Comparison of ENCODE assay signal across 12 cellular contexts in the genomic region with DNA sequence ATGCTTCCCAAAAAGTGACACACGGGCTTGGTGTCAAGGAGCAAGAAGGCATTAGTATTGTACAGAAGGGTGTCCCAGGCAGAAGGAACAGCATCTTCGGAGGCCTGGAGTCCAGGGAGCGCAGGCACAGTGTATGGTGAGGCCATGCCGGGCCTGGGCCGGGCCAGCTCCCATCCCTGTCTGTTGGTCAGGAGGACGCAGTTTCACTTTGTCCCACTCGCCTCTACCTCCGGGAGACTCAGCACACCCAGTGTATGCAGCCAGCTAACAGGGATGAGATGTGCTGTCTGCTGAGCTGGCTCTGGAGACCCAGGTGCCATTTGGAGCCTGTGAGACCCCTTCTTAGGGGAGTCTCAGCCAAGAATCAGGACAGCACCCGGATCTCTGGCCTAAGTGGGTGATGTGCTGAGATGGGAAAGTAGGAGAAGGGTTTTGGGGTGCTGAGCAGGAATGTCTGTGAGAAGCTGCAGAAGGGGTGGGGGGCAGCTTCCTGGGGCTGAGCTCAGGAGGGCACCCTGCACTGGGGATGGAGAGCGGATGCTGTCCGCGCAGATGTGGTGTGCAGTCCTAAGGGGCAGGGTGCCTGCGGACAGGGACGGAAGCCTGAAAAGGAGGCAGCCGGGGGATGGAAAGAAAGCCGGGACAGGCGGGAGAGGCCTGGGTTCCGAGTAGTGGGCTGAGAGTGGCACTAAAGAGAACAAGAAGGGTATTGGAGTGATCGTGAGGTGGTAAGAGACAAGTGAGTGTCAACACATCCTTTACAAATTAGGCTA. TPM values are rescaled to one million over a fixed set of nuclear protein-coding genes. Genes with fewer than 3 reads are reported as not detected.
A peak's percentile ranks its signal among the peaks of the same experiment; 100 is the strongest.
DNase-seq lines count a peak whose midpoint lies in the region; ATAC-seq and TF ChIP-seq lines count a peak whose summit lies in the region.
"Had no signal": no experiment of that assay in that cellular context is flagged by ENCODE, and none has a peak within 500 bp of the region (broad histone marks: within the 10 kb centered on the region; RNA-seq: fewer than 3 reads in every experiment).

No MANE protein-coding gene starts in this region.

- H3K9ac ChIP-seq in IMR-90 (ENCODE audit: low read depth, low read length) (no peak overlapping the region), neural progenitor cell (no peak overlapping the region)

- H3K18ac ChIP-seq in IMR-90 (ENCODE audit: low read depth, low read length) = no peak overlapping the region

- H3K4me3 Mint-ChIP-seq in WTC11 (no peak overlapping the region), neural progenitor cell (no peak overlapping the region)
- H3K4me3 Mint-ChIP-seq: CD8-positive, alpha-beta T cell had no signal

- in situ Hi-C loops in IMR-90 (cut with MboI; ENCODE audit: low sequenced_read_pairs) = loop anchor here (5.0 kb wide), 1 partner anchor 272 kb away; no protein-coding TSS in a partner anchor
- in situ Hi-C loops in brain microvascular endothelial cell (cut with HindIII; ENCODE audit: low pct_ligation_motif_present, low sequenced_read_pairs) = loop anchor here (10.0 kb wide), 1 partner anchor 250 kb away; a partner anchor contains a TSS

- no peaks in the 10 kb centered on the region for H3K9me1 ChIP-seq in IMR-90 (ENCODE audit: insufficient read depth, low read length)

- no peak overlapping the region for H2BK5ac ChIP-seq in IMR-90 (ENCODE audit: low read depth, low read length, poor library complexity, severe bottlenecking)

- no peak overlapping the region for H2BK120ac ChIP-seq in IMR-90 (ENCODE audit: low read depth, low read length)

- H3F3A ChIP-seq in neural progenitor cell (ENCODE audit: low read depth) = no peaks in the 10 kb centered on the region

- no peak overlapping the region for H3K27ac ChIP-seq in IMR-90 (ENCODE audit: insufficient read depth, low read length)
- no peak overlapping the region for H3K27ac ChIP-seq in neural progenitor cell
- no peak overlapping the region for H3K27ac ChIP-seq in aorta (ENCODE audit: low read depth in 1 of 2, low read length in 2 of 2)
- no peak overlapping the region for H3K27ac ChIP-seq in brain microvascular endothelial cell
- H3K27ac ChIP-seq: BLaER1 treated with 17β-estradiol and CSF1 and Interleukin-3, amounts not matched to agents 10 nM and 100 nM; PC-9 had no signal

- no peaks in the 10 kb centered on the region for H3K79me1 ChIP-seq in IMR-90 (ENCODE audit: low read depth in 1 of 2, low read length in 2 of 2)

- intact Hi-C loops in IMR-90 (cut with micrococcal nuclease) = loop anchor here (1.0 to 5.0 kb wide), 4 partner anchors 202 to 462 kb away; a partner anchor contains a TSS
- intact Hi-C loops in aorta (cut with DNase I) = loop anchor here (1.0 to 5.0 kb wide), 2 partner anchors 107 to 269 kb away; no protein-coding TSS in a partner anchor

- H3K23ac ChIP-seq in IMR-90 (ENCODE audit: low read depth, low read length) = no peak overlapping the region

- 65% methylated on average over 9 of the region's 19 CpGs; no CpG with 5 or more reads in 1 of the 2 experiments for WGBS in IMR-90 (ENCODE audit: extremely low coverage in 2 of 2, insufficient read length in 1 of 2), 2 experiments
- 81 to 85% methylated on average over 19 of the region's 19 CpGs for WGBS in aorta, 2 donors

- H2AK9ac ChIP-seq in IMR-90 (replicated peaks; ENCODE audit: low read depth, low read length, poor library complexity) = no peak overlapping the region

- H3K36me3 Mint-ChIP-seq in WTC11 (no peaks in the 10 kb centered on the region; the same call in 1 of the 2 replicates), neural progenitor cell (no peaks in the 10 kb centered on the region)
- H3K36me3 Mint-ChIP-seq: CD8-positive, alpha-beta T cell had no signal

- H3K27me3 ChIP-seq in IMR-90 (ENCODE audit: control insufficient read depth, insufficient read depth, low read length) (peaks cover 43% of the 10 kb centered on the region), neural progenitor cell (no peaks in the 10 kb centered on the region), aorta (ENCODE audit: control insufficient read depth in 1 of 2, insufficient read depth in 2 of 2, low read length in 1 of 2) (no peaks in the 10 kb centered on the region), brain microvascular endothelial cell (replicated peaks) (peaks cover 17% of the 10 kb centered on the region)
- H3K27me3 ChIP-seq: BLaER1 treated with 17β-estradiol and CSF1 and Interleukin-3, amounts not matched to agents 10 nM and 100 nM had no signal

- H3K27ac Mint-ChIP-seq in WTC11 = no peak overlapping the region
- peak overlapping the region; percentile 50 for H3K27ac Mint-ChIP-seq in neural progenitor cell
- H3K27ac Mint-ChIP-seq: CD8-positive, alpha-beta T cell had no signal

- no peak overlapping the region for H3K4ac ChIP-seq in IMR-90 (ENCODE audit: low read depth, low read length)

- TF ChIP-seq RAD21 in IMR-90 (IDR thresholded peaks at IDR 0.05; ENCODE audit: low read length) = no peak

- H3K4me3 ChIP-seq in IMR-90 (ENCODE audit: insufficient read depth, low read depth, low read length) = no peak overlapping the region
- H3K4me3 ChIP-seq in neural progenitor cell = no peak overlapping the region
- no peak overlapping the region for H3K4me3 ChIP-seq in aorta (ENCODE audit: low read length in 2 of 2)
- H3K4me3 ChIP-seq in brain microvascular endothelial cell (ENCODE audit: low read depth, low read length) = no peak overlapping the region
- H3K4me3 ChIP-seq: BLaER1 treated with 17β-estradiol and CSF1 and Interleukin-3, amounts not matched to agents 10 nM and 100 nM; PC-9 had no signal

- POLR2A ChIA-PET in IMR-90 (lab: Charles Lee; ENCODE audit: unreplicated experiment) (no interaction called here), WTC11 (lab: Charles Lee) (no interaction called here)

- no TSS peak for BruUV-seq in IMR-90 (replicated peaks; lab: Mats Ljungman, UMichigan)

- H3K79me2 ChIP-seq in neural progenitor cell (ENCODE audit: low read depth) = no peaks in the 10 kb centered on the region

- H3K4me1 ChIP-seq in IMR-90 (ENCODE audit: control insufficient read depth, insufficient read depth, low read length) (no peaks in the 10 kb centered on the region), neural progenitor cell (no peaks in the 10 kb centered on the region), aorta (ENCODE audit: control insufficient read depth in 1 of 2, insufficient read depth in 2 of 2, low read length in 2 of 2) (no peaks in the 10 kb centered on the region)

- H3K4me2 ChIP-seq in IMR-90 (ENCODE audit: low read depth, low read length) (no peak overlapping the region), neural progenitor cell (no peak overlapping the region)
- H3K4me2 ChIP-seq: PC-9 had no signal

- H4K8ac ChIP-seq in IMR-90 (ENCODE audit: low read depth in 2 of 2, low read length in 2 of 2) = no peak overlapping the region

- H3K4me1 Mint-ChIP-seq in WTC11 (peaks cover 14% of the 10 kb centered on the region), neural progenitor cell (peaks cover 6% of the 10 kb centered on the region)

- no peak; the same call in 1 of the 2 replicates for ATAC-seq in IMR-90 (ENCODE audit: low read depth)
- peak; percentile 6; the same call in 1 of the 2 replicates for ATAC-seq in WTC11
- ATAC-seq in aorta (ENCODE audit: low FRiP score) = no peak
- ATAC-seq in HG02759 (IDR thresholded peaks at IDR 0.05; ENCODE audit: unreplicated experiment) = no peak

- H2AFZ ChIP-seq in IMR-90 (replicated peaks; ENCODE audit: low read length, poor library complexity) (peak overlapping the region; percentile 88), neural progenitor cell (replicated peaks) (peak overlapping the region; percentile 83)
- H2AFZ ChIP-seq: PC-9 had no signal

- H3K9me3 ChIP-seq in IMR-90 (ENCODE audit: control insufficient read depth, insufficient read depth, low read length) (peaks cover 3% of the 10 kb centered on the region), neural progenitor cell (ENCODE audit: low read depth) (no peaks in the 10 kb centered on the region), aorta (ENCODE audit: control insufficient read depth, low read length) (peaks cover 1% of the 10 kb centered on the region)
- H3K9me3 ChIP-seq: BLaER1 treated with 17β-estradiol and CSF1 and Interleukin-3, amounts not matched to agents 10 nM and 100 nM had no signal

- CTCF ChIA-PET in IMR-90 (lab: Yijun Ruan, JAX) (no interaction called here), WTC11 (lab: Charles Lee) (interaction anchor here (0.6 to 8.7 kb wide), 27 partner anchors 13 to 312 kb away, joined by 3 to 192 read pairs (median 7); no protein-coding TSS in a partner anchor)

- H3K9me3 Mint-ChIP-seq in WTC11 (peaks cover 8% of the 10 kb centered on the region; the same call in 1 of the 2 replicates), neural progenitor cell (peaks cover 4% of the 10 kb centered on the region)
- H3K9me3 Mint-ChIP-seq: CD8-positive, alpha-beta T cell had no signal

- H4K20me1 ChIP-seq in IMR-90 (ENCODE audit: insufficient read depth, low read length) (no peaks in the 10 kb centered on the region), neural progenitor cell (ENCODE audit: low read depth) (no peaks in the 10 kb centered on the region)
- H4K20me1 ChIP-seq: BLaER1 treated with 17β-estradiol and CSF1 and Interleukin-3, amounts not matched to agents 10 nM and 100 nM had no signal

- no peak overlapping the region for H4K91ac ChIP-seq in IMR-90 (ENCODE audit: insufficient read depth, low read depth, low read length)

- dilution Hi-C loops in IMR-90 (cut with HindIII; ENCODE audit: low sequenced_read_pairs, unreplicated experiment) = no loop called here

- no peak for TF ChIP-seq CTCF in IMR-90 (conservative IDR thresholded peaks at IDR 0.05; ENCODE audit: low read depth, low read length)
- TF ChIP-seq CTCF in WTC11 (IDR thresholded peaks at IDR 0.05) = no peak
- no peak for TF ChIP-seq CTCF in neural progenitor cell (IDR thresholded peaks at IDR 0.05)
- TF ChIP-seq CTCF in brain microvascular endothelial cell (IDR thresholded peaks at IDR 0.05; ENCODE audit: low read depth, low read length, missing control alignments) = no peak

- no peak overlapping the region for H2AK5ac ChIP-seq in IMR-90 (ENCODE audit: low read depth, low read length)

- H3K27me3 Mint-ChIP-seq in WTC11 (ENCODE audit: low read depth) (peaks cover 2% of the 10 kb centered on the region), neural progenitor cell (ENCODE audit: insufficient read depth, low read depth) (peaks cover 10% of the 10 kb centered on the region)

- H3K56ac ChIP-seq in IMR-90 (ENCODE audit: extremely low read depth, insufficient read depth, low read length) = no peak overlapping the region

- TF ChIP-seq POLR2A in IMR-90 (IDR thresholded peaks at IDR 0.05; ENCODE audit: low read depth, low read length) = no peak

- H2BK20ac ChIP-seq in IMR-90 (ENCODE audit: low read depth, low read length) = no peak overlapping the region

- H2BK15ac ChIP-seq in IMR-90 (ENCODE audit: low read depth, low read length) = no peak overlapping the region

- no peak overlapping the region for H4K5ac ChIP-seq in IMR-90 (ENCODE audit: low read depth, low read length)

- DNase-seq in IMR-90 (no peak), WTC11 (ENCODE audit: low spot score) (no peak), neural progenitor cell (ENCODE audit: low spot score) (no peak), aorta (peak; percentile 32 to 68), DMS153 (lab: John Stamatoyannopoulos, UW) (no peak), brain microvascular endothelial cell (no peak)

- H3K36me3 ChIP-seq in IMR-90 (ENCODE audit: control insufficient read depth, insufficient read depth, low read length) (no peaks in the 10 kb centered on the region), neural progenitor cell (no peaks in the 10 kb centered on the region), aorta (ENCODE audit: control insufficient read depth in 1 of 2, insufficient read depth in 2 of 2, low read length in 1 of 2) (no peaks in the 10 kb centered on the region), brain microvascular endothelial cell (replicated peaks) (no peaks in the 10 kb centered on the region)
- H3K36me3 ChIP-seq: BLaER1 treated with 17β-estradiol and CSF1 and Interleukin-3, amounts not matched to agents 10 nM and 100 nM had no signal

- H3K14ac ChIP-seq in IMR-90 (replicated peaks; ENCODE audit: low read depth, low read length) = no peak overlapping the region

RNA-seq across cellular contexts. Expression of a gene that starts 25.7 kb away (rescaled TPM):
- not detected in 2 replicates for total RNA-seq in IMR-90 (2012; rRNA removed)
- polyA plus RNA-seq in IMR-90 (2012; rRNA removed) = not detected in 2 replicates
- not detected in 2 replicates for polyA plus RNA-seq in IMR-90 (2012; cell fraction: cytosol; rRNA removed)
- polyA plus RNA-seq in IMR-90 (2012; cell fraction: nucleus; rRNA removed; ENCODE audit: low replicate concordance) = not detected in 2 replicates
- 0.16 to 0.18 TPM (median 0.17 TPM) in 3 replicates for total RNA-seq in WTC11 (2021)
- total RNA-seq in neural progenitor cell (ENCODE audit: low replicate concordance) = not detected in 2 replicates
- total RNA-seq in aorta = not detected
- polyA plus RNA-seq in aorta = not detected
- total RNA-seq: A673; Calu3; CD8-positive, alpha-beta T cell; PC-9 had no signal

Comparison
In these comparisons a context has a peak if more than half of its experiments do, and no peak if none do; other contexts are left out.
1. DNase-seq: peak in aorta (2 of 2); none in IMR-90 (single experiment), WTC11 (single experiment), neural progenitor cell (single experiment), DMS153 (single experiment) and brain microvascular endothelial cell (single experiment).